ENCODE assay signal across 10 cellular contexts in genomic region chr9:38061326-38061947, GRCh38. TPM values are rescaled to one million over a fixed set of nuclear protein-coding genes. Genes with fewer than 3 reads are reported as not detected.
DNase-seq lines count a peak whose midpoint lies in the region; ATAC-seq, FAIRE-seq and TF ChIP-seq lines count a peak whose summit lies in the region.
"Had no signal": no experiment of that assay in that cellular context is flagged by ENCODE, and none has a peak within 500 bp of the region (broad histone marks: within the 10 kb centered on the region; RNA-seq: fewer than 3 reads in every experiment).

No MANE protein-coding gene starts in this region.

- no peak for TF ChIP-seq EP300 in K562 (IDR thresholded peaks at IDR 0.05; ENCODE audit: low read length)

- peak; percentile 61 for DNase-seq in cardiac septum (ENCODE audit: low spot score)
- no peak for DNase-seq in left ventricle myocardium superior
- DNase-seq in K562 (ENCODE audit: extremely low read depth in 1 of 4, low spot score in 3 of 4), result no peak
- DNase-seq in type B pancreatic cell (ENCODE audit: extremely low spot score, unreplicated experiment), result no peak
- DNase-seq in T1000 (lab: John Stamatoyannopoulos, UW), result no peak
- no peak for DNase-seq in putamen (ENCODE audit: low spot score)
- DNase-seq in NCI-H1694 (lab: John Stamatoyannopoulos, UW), result no peak
- DNase-seq: activated CD4-positive, CD25-positive, alpha-beta regulatory T cell had no signal

- FAIRE-seq in K562 (lab: Jason Lieb, UNC), result no peak
- FAIRE-seq: A549 had no signal

- TF ChIP-seq CTCF in K562 (IDR thresholded peaks at IDR 0.05 in 2 of 3, conservative IDR thresholded peaks at IDR 0.05 in 1 of 3; ENCODE audit: insufficient read depth in 2 of 3, low read depth in 1 of 3, low read length in 3 of 3) (no peak), type B pancreatic cell (conservative IDR thresholded peaks at IDR 0.05) (no peak)

- no peak overlapping the region for H3K4me2 ChIP-seq in K562 (ENCODE audit: insufficient read depth, low read length)

- 67% methylated on average over 6 of the region's 6 CpGs for WGBS in K562 (ENCODE audit: insufficient coverage, low coverage, missing lambda C conversion rate)

- peaks cover 19% of the 10 kb centered on the region; the same call in 2 of the 3 replicates for H3K36me3 ChIP-seq in K562 (ENCODE audit: control insufficient read depth, insufficient read depth, low read length)

- peaks cover 52% of the 10 kb centered on the region for H4K20me1 ChIP-seq in K562 (replicated peaks; ENCODE audit: control insufficient read depth, insufficient read depth, low read length)

- no peak overlapping the region for H3K4me3 ChIP-seq in K562
- H3K4me3 ChIP-seq: A549 had no signal

- H3K9me1 ChIP-seq in K562 (ENCODE audit: control insufficient read depth, insufficient read depth, low read length), result peaks cover 8% of the 10 kb centered on the region

- no peaks in the 10 kb centered on the region for H3K9me3 ChIP-seq in K562 (replicated peaks; ENCODE audit: control insufficient read depth, insufficient read depth, low read depth, low read length)
- H3K9me3 ChIP-seq: A549 had no signal

- in situ Hi-C loops in K562 (cut with MboI), result no loop called here

- ATAC-seq in left ventricle myocardium superior (no peak), HG02970 (IDR thresholded peaks at IDR 0.05; ENCODE audit: low FRiP score, unreplicated experiment) (peak; percentile 40), K562 (no peak)
- ATAC-seq: A549 had no signal

- peak overlapping the region; percentile 13 for H3K4me3 Mint-ChIP-seq in type B pancreatic cell

- H3K27ac ChIP-seq in K562 (ENCODE audit: extremely low read depth, low read depth, low read length), result no peak overlapping the region

- H3K27ac Mint-ChIP-seq in type B pancreatic cell, result no peak overlapping the region

- no peaks in the 10 kb centered on the region; a peak in 1 of 5 replicates for H3K27me3 ChIP-seq in K562 (ENCODE audit: control insufficient read depth in 2 of 2, insufficient read depth in 2 of 2, low read length in 2 of 2)

- H3K4me1 ChIP-seq in K562 (replicated peaks in 1 of 2; ENCODE audit: control insufficient read depth in 2 of 2, insufficient read depth in 2 of 2, low read length in 2 of 2), result peaks cover 38 to 53% of the 10 kb centered on the region in 2 experiments

- peaks cover 66% of the 10 kb centered on the region for H3K4me1 Mint-ChIP-seq in type B pancreatic cell (ENCODE audit: unreplicated experiment)

- peaks cover 5% of the 10 kb centered on the region for H3K36me3 Mint-ChIP-seq in type B pancreatic cell

- POLR2A ChIA-PET in K562 (lab: Yijun Ruan, JAX), result interaction anchor here (0.8 to 5.2 kb wide), 8 partner anchors 9 to 152 kb away, joined by 3 to 45 read pairs (median 6); no protein-coding TSS in a partner anchor

- H3K27me3 Mint-ChIP-seq in type B pancreatic cell, result no peaks in the 10 kb centered on the region

- H3K9ac ChIP-seq in K562 (ENCODE audit: insufficient read depth in 1 of 2, low read depth in 2 of 2, low read length in 2 of 2), result 0 out of 4 replicates have a peak overlapping the region, but pooled peaks of 1 of the 2 experiments have one; percentile 17

- intact Hi-C loops in cardiac septum (cut with DNase I) (loop anchor here (5.0 to 10.0 kb wide), 2 partner anchors 124 to 257 kb away; partner anchors contain the start of gene DCAF10), left ventricle myocardium superior (cut with micrococcal nuclease) (loop anchor here (5.0 to 10.0 kb wide), 2 partner anchors 39 to 137 kb away; no protein-coding TSS in a partner anchor), K562 (cut with micrococcal nuclease) (loop anchor here (10.0 kb wide), 2 partner anchors 277 to 317 kb away; partner anchors contain the start of gene EXOSC3)

- H3K9me3 Mint-ChIP-seq in type B pancreatic cell, result no peaks in the 10 kb centered on the region

- TF ChIP-seq POLR2A in K562 (conservative IDR thresholded peaks at IDR 0.05), result no peak

- peaks cover 64% of the 10 kb centered on the region for H3K79me2 ChIP-seq in K562 (ENCODE audit: control insufficient read depth, insufficient read depth, low read length)

- H2AFZ ChIP-seq in K562 (ENCODE audit: low read depth, low read length), result no peak overlapping the region

- BruUV-seq in K562 (replicated peaks; lab: Mats Ljungman, UMichigan), result no TSS peak

- CTCF ChIA-PET in K562 (lab: Yijun Ruan, JAX; ENCODE audit: low intra/inter-chr PET ratio), result no interaction called here

- TF ChIP-seq RAD21 in K562 (CRISPR knock-in tag; conservative IDR thresholded peaks at IDR 0.05 in 1 of 2, IDR thresholded peaks at IDR 0.05 in 1 of 2), result no peak

TF ChIP-seq in K562, 482 proteins besides CTCF, POLR2A, EP300 and RAD21 (continues in another document):
- TF ChIP-seq NR2C2 (CRISPR knock-in tag; IDR thresholded peaks at IDR 0.05) (no peak), NR2C2 (tag; IDR thresholded peaks at IDR 0.05) (peak; percentile 35; the same call in 1 of the 2 replicates), HDAC1 (IDR thresholded peaks at IDR 0.05) (peak in 1 of 2 experiments; percentile 19; a peak in 1 of 4 replicates), GABPB1 (CRISPR knock-in tag; IDR thresholded peaks at IDR 0.05) (0 out of 2 replicates have a peak, but pooled peaks have one; percentile 2), HMBOX1 (IDR thresholded peaks at IDR 0.05) (0 out of 2 replicates have a peak, but pooled peaks have one; percentile 21), HCFC1 (IDR thresholded peaks at IDR 0.05; ENCODE audit: low read depth, low read length) (no peak), ATF7 (IDR thresholded peaks at IDR 0.05) (no peak), PKNOX1 (IDR thresholded peaks at IDR 0.05) (0 out of 2 replicates have a peak, but pooled peaks have one; percentile 14), ZNF134 (CRISPR knock-in tag; conservative IDR thresholded peaks at IDR 0.05) (peak; percentile 88), PBX2 (CRISPR knock-in tag; IDR thresholded peaks at IDR 0.05; ENCODE audit: low read depth) (no peak), PBX2 (tag; conservative IDR thresholded peaks at IDR 0.05; ENCODE audit: low read depth) (peak; percentile 64; the same call in 1 of the 2 replicates), ZSCAN29 (IDR thresholded peaks at IDR 0.05) (no peak), CREBBP (IDR thresholded peaks at IDR 0.05; ENCODE audit: low read depth, low read length) (no peak)

RNA-seq across cellular contexts. Expression of gene SHB, which starts 7.6 kb away (rescaled TPM):
- 39.0 TPM for total RNA-seq in cardiac septum
- 15.9 TPM for total RNA-seq in left ventricle myocardium superior
- total RNA-seq in K562 (2011; cell fraction: chromatin; rRNA removed; ENCODE audit: low replicate concordance), result 6.5 and 13.7 TPM in 2 replicates
- 10.4 and 10.7 TPM in 2 replicates for total RNA-seq in K562 (2011; cell fraction: nucleolus; rRNA removed)
- 6.3 and 8.7 TPM in 2 replicates for total RNA-seq in K562 (2011; cell fraction: nucleoplasm; rRNA removed)
- total RNA-seq in K562 (2014; rRNA removed), result 11.7 and 12.8 TPM in 2 replicates
- 3.8 and 4.0 TPM in 2 replicates for total RNA-seq in K562 (2014; rRNA removed; fragmentation: Illumina TruSeq; extraction: Trizol)
- 5.1 and 5.3 TPM in 2 replicates for total RNA-seq in K562 (2015; rRNA removed; fragmentation: Illumina TruSeq; extraction: Trizol)
- 15.4 and 16.0 TPM in 2 replicates for total RNA-seq in K562 (2021)
- polyA plus RNA-seq in K562 (2011; rRNA removed), result 3.4 and 5.1 TPM in 2 replicates
- 4.1 and 8.5 TPM in 2 replicates for polyA plus RNA-seq in K562 (2011; cell fraction: cytosol; rRNA removed)
- polyA plus RNA-seq in K562 (2011; cell fraction: nucleus; rRNA removed), result 4.9 and 8.5 TPM in 2 replicates
- polyA plus RNA-seq in K562 (2012), result 8.2 and 8.9 TPM in 2 replicates
- polyA plus RNA-seq in K562 (2014; fragmentation: Illumina TruSeq; extraction: Trizol), result 9.6 TPM in 2 replicates
- polyA plus RNA-seq in K562 (2014; fragmentation: Nextera tagmentation; extraction: Ambion mirVana), result 1 to 10 TPM in 1 of 2 experiments, under 1 TPM in 1; 0.78 to 1.0 TPM
- polyA plus RNA-seq in K562 (2014; rRNA removed), result 6.0 and 7.5 TPM in 2 replicates
- polyA minus RNA-seq in K562 (2011; rRNA and poly(A)+ RNA removed), result 4.6 and 5.7 TPM in 2 replicates
- 7.4 and 12.6 TPM in 2 replicates for polyA minus RNA-seq in K562 (2011; cell fraction: cytosol; rRNA and poly(A)+ RNA removed)
- polyA minus RNA-seq in K562 (2011; cell fraction: nucleus; rRNA and poly(A)+ RNA removed), result 6.3 and 6.4 TPM in 2 replicates
- total RNA-seq in type B pancreatic cell (ENCODE audit: low replicate concordance), result 14.4 and 20.0 TPM in 2 replicates
